In the genomic region with DNA sequence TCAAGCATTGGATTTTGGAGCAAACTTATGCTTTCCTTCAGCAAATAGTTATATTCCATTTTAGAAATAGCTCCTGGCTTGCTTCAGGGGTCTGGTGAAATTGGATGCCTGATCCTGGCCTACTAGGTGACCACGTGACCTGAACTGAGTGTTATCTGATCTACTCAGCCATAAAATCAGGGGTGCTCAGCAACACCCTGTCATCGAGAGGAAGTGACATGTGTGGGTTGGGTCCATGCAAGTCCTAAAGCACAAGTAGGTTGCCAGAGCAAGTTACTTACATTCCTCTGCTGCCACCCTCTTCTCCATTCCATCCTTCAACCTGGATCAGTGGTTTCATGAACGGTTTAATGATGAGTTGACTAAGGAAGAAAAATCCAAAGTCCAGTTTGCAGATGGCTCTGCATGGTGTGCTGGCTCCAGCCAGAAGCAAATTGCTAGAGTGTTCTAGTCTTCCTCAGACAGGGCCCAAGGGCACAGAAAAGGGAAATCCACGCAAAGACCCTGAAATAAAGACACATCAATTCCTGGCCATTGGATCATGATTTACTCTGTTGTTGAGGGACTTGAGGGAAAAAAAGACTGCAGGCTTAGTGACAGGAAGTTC, we compare ENCODE assay signal across 15 cellular contexts. TPM values are rescaled to one million over a fixed set of nuclear protein-coding genes. Genes with fewer than 3 reads are reported as not detected.
DNase-seq lines count a peak whose midpoint lies in the region; ATAC-seq and TF ChIP-seq lines count a peak whose summit lies in the region.
"Had no signal": no experiment of that assay in that cellular context is flagged by ENCODE, and none has a peak within 500 bp of the region (broad histone marks: within the 10 kb centered on the region; RNA-seq: fewer than 3 reads in every experiment).

No MANE protein-coding gene starts in this region.

- H3K27ac ChIP-seq in parathyroid adenoma, result peak overlapping the region; percentile 41
- H3K27ac ChIP-seq: spleen had no signal

- H3K4me2 ChIP-seq in Loucy (ENCODE audit: low read depth, low read length, poor library complexity, severe bottlenecking) (peak overlapping the region; percentile 73), parathyroid adenoma (ENCODE audit: low read length) (peak overlapping the region; percentile 25)

- no peaks in the 10 kb centered on the region for H3K9me3 Mint-ChIP-seq in activated T-helper 2 cell treated with anti-CD3 and anti-CD28 coated beads, Interferon-gamma antibody, Interleukin-2, Interleukin-4, amounts not matched to agents 10 μg/mL and 5 μg/mL and 100 μg/mL, durations not matched to agents 14 hours and 24 hours and 36 hours
- H3K9me3 Mint-ChIP-seq: naive thymus-derived CD4-positive, alpha-beta T cell had no signal

- H3K4me3 ChIP-seq in Loucy (ENCODE audit: low read length, poor library complexity, severe bottlenecking) (peak overlapping the region; percentile 61), parathyroid adenoma (ENCODE audit: low read depth, low read length) (no peak overlapping the region)
- H3K4me3 ChIP-seq: MG63, spleen had no signal

- H3K36me3 ChIP-seq in Loucy (ENCODE audit: insufficient read depth, low read length), result no peaks in the 10 kb centered on the region
- no peaks in the 10 kb centered on the region for H3K36me3 ChIP-seq in parathyroid adenoma (ENCODE audit: control insufficient read depth, insufficient read depth, low read length)

- H3K4me1 ChIP-seq in Loucy (ENCODE audit: insufficient read depth, low read length, poor library complexity, severe bottlenecking) (peaks cover 20% of the 10 kb centered on the region), parathyroid adenoma (peaks cover 16% of the 10 kb centered on the region)

- no peaks in the 10 kb centered on the region for H3K9me3 ChIP-seq in Loucy (ENCODE audit: insufficient read depth, low read depth, low read length)
- no peaks in the 10 kb centered on the region for H3K9me3 ChIP-seq in parathyroid adenoma (ENCODE audit: control insufficient read depth, low read length)

- intact Hi-C loops in activated T-helper 2 cell treated with anti-CD3 and anti-CD28 coated beads, Interferon-gamma antibody, Interleukin-2, Interleukin-4, amounts not matched to agents 10 μg/mL and 5 μg/mL and 100 μg/mL, durations not matched to agents 14 hours and 24 hours and 36 hours (cut with micrococcal nuclease), result no loop called here

- no peaks in the 10 kb centered on the region for H3K9me2 ChIP-seq in Loucy (replicated peaks; ENCODE audit: low read depth, low read length)

- H3K4me1 Mint-ChIP-seq in activated T-helper 2 cell treated with anti-CD3 and anti-CD28 coated beads, Interferon-gamma antibody, Interleukin-2, Interleukin-4, amounts not matched to agents 10 μg/mL and 5 μg/mL and 100 μg/mL, durations not matched to agents 14 hours and 24 hours and 36 hours (ENCODE audit: low read depth), result peaks cover 29% of the 10 kb centered on the region

- no peaks in the 10 kb centered on the region for H3F3A ChIP-seq in Loucy (ENCODE audit: low read depth)

- H3K9ac ChIP-seq in Loucy (ENCODE audit: low read depth, low read length, poor library complexity, severe bottlenecking), result peak overlapping the region; percentile 72
- H3K9ac ChIP-seq in parathyroid adenoma, result no peak overlapping the region

- peaks cover 8% of the 10 kb centered on the region for H3K36me3 Mint-ChIP-seq in activated T-helper 2 cell treated with anti-CD3 and anti-CD28 coated beads, Interferon-gamma antibody, Interleukin-2, Interleukin-4, amounts not matched to agents 10 μg/mL and 5 μg/mL and 100 μg/mL, durations not matched to agents 14 hours and 24 hours and 36 hours (ENCODE audit: low read depth)

- H3K79me2 ChIP-seq in Loucy (ENCODE audit: insufficient read depth, low read length), result peaks cover 25% of the 10 kb centered on the region
- peaks cover 14% of the 10 kb centered on the region for H3K79me2 ChIP-seq in parathyroid adenoma

- TF ChIP-seq CTCF in Loucy (conservative IDR thresholded peaks at IDR 0.05; ENCODE audit: low read length), result no peak
- no peak for TF ChIP-seq CTCF in parathyroid adenoma (IDR thresholded peaks at IDR 0.05)

- peaks cover 15% of the 10 kb centered on the region for H4K20me1 ChIP-seq in Loucy (ENCODE audit: insufficient read depth, low read length, poor library complexity, severe bottlenecking)

- H3K27me3 Mint-ChIP-seq in activated T-helper 2 cell treated with anti-CD3 and anti-CD28 coated beads, Interferon-gamma antibody, Interleukin-2, Interleukin-4, amounts not matched to agents 10 μg/mL and 5 μg/mL and 100 μg/mL, durations not matched to agents 14 hours and 24 hours and 36 hours (ENCODE audit: low read depth), result no peaks in the 10 kb centered on the region

- H2AFZ ChIP-seq in Loucy (ENCODE audit: low read length) (peak overlapping the region; percentile 85), parathyroid adenoma (peak overlapping the region; percentile 73)

- DNase-seq in NCI-H748 (lab: John Stamatoyannopoulos, UW; ENCODE audit: unreplicated experiment), result peak; percentile 10
- DNase-seq in NCI-H748 treated with DMSO at 0.1 percent for 48 hours (lab: John Stamatoyannopoulos, UW), result no peak
- peak; percentile 46 for DNase-seq in activated T-helper 2 cell treated with anti-CD3 and anti-CD28 coated beads, Interferon-gamma antibody, Interleukin-2, Interleukin-4, amounts not matched to agents 10 μg/mL and 5 μg/mL and 100 μg/mL, durations not matched to agents 14 hours and 24 hours and 36 hours (ENCODE audit: low spot score)
- DNase-seq in stimulated activated CD4-positive, alpha-beta T cell treated with anti-CD3 and anti-CD28 coated beads, Interleukin-4, amount 100 ng/mL, for 1 hour, result no peak
- DNase-seq: activated naive CD4-positive, alpha-beta T cell; islet precursor cell; MG63; SHP77; spleen had no signal

- ATAC-seq in HG03521 (IDR thresholded peaks at IDR 0.05; ENCODE audit: unreplicated experiment) (no peak), GM19397 (IDR thresholded peaks at IDR 0.05; ENCODE audit: unreplicated experiment) (no peak)
- ATAC-seq: activated CD4-positive, CD25-positive, alpha-beta regulatory T cell treated with anti-CD3 and anti-CD28 coated beads, Interleukin-2, amount 50 U/mL, for 24 hours; naive thymus-derived CD4-positive, alpha-beta T cell had no signal

- no peak overlapping the region for H3K27ac Mint-ChIP-seq in activated T-helper 2 cell treated with anti-CD3 and anti-CD28 coated beads, Interferon-gamma antibody, Interleukin-2, Interleukin-4, amounts not matched to agents 10 μg/mL and 5 μg/mL and 100 μg/mL, durations not matched to agents 14 hours and 24 hours and 36 hours

- H3K27me3 ChIP-seq in Loucy (ENCODE audit: insufficient read depth, low read length, poor library complexity, severe bottlenecking), result no peaks in the 10 kb centered on the region
- H3K27me3 ChIP-seq in parathyroid adenoma (ENCODE audit: control insufficient read depth, insufficient read depth, low read length), result no peaks in the 10 kb centered on the region
- H3K27me3 ChIP-seq: spleen had no signal

- no peak overlapping the region for H3K4me3 Mint-ChIP-seq in activated T-helper 2 cell treated with anti-CD3 and anti-CD28 coated beads, Interferon-gamma antibody, Interleukin-2, Interleukin-4, amounts not matched to agents 10 μg/mL and 5 μg/mL and 100 μg/mL, durations not matched to agents 14 hours and 24 hours and 36 hours (ENCODE audit: low read depth)

RNA-seq across cellular contexts. Expression of a gene that starts 2.8 kb away (rescaled TPM):
- 75.8 and 81.0 TPM in 2 replicates for total RNA-seq in activated T-helper 2 cell treated with anti-CD3 and anti-CD28 coated beads, Interferon-gamma antibody, Interleukin-2, Interleukin-4, amounts not matched to agents 10 μg/mL and 5 μg/mL and 100 μg/mL, durations not matched to agents 14 hours and 24 hours and 36 hours

RNA-seq across cellular contexts. Expression of a gene that starts 34.9 kb away (rescaled TPM):
- total RNA-seq in activated T-helper 2 cell treated with anti-CD3 and anti-CD28 coated beads, Interferon-gamma antibody, Interleukin-2, Interleukin-4, amounts not matched to agents 10 μg/mL and 5 μg/mL and 100 μg/mL, durations not matched to agents 14 hours and 24 hours and 36 hours, result 174 and 175 TPM in 2 replicates

RNA-seq across cellular contexts. Expression of a gene that starts 40.4 kb away (rescaled TPM):
- 138 and 144 TPM in 2 replicates for total RNA-seq in activated T-helper 2 cell treated with anti-CD3 and anti-CD28 coated beads, Interferon-gamma antibody, Interleukin-2, Interleukin-4, amounts not matched to agents 10 μg/mL and 5 μg/mL and 100 μg/mL, durations not matched to agents 14 hours and 24 hours and 36 hours

RNA-seq across cellular contexts. Expression of a gene that starts 42.8 kb away (rescaled TPM):
- total RNA-seq in activated T-helper 2 cell treated with anti-CD3 and anti-CD28 coated beads, Interferon-gamma antibody, Interleukin-2, Interleukin-4, amounts not matched to agents 10 μg/mL and 5 μg/mL and 100 μg/mL, durations not matched to agents 14 hours and 24 hours and 36 hours, result 20.9 and 22.1 TPM in 2 replicates

RNA-seq across cellular contexts. Expression of a gene that starts 47.5 kb away (rescaled TPM):
- total RNA-seq in activated T-helper 2 cell treated with anti-CD3 and anti-CD28 coated beads, Interferon-gamma antibody, Interleukin-2, Interleukin-4, amounts not matched to agents 10 μg/mL and 5 μg/mL and 100 μg/mL, durations not matched to agents 14 hours and 24 hours and 36 hours, result 3.3 and 4.9 TPM in 2 replicates

Comparison
In these comparisons a context has a peak if more than half of its experiments do, and no peak if none do; other contexts are left out.
1. DNase-seq: peak in NCI-H748 (single experiment) and activated T-helper 2 cell treated with anti-CD3 and anti-CD28 coated beads, Interferon-gamma antibody, Interleukin-2, Interleukin-4, amounts not matched to agents 10 μg/mL and 5 μg/mL and 100 μg/mL, durations not matched to agents 14 hours and 24 hours and 36 hours (single experiment); none in NCI-H748 treated with DMSO at 0.1 percent for 48 hours (single experiment) and stimulated activated CD4-positive, alpha-beta T cell treated with anti-CD3 and anti-CD28 coated beads, Interleukin-4, amount 100 ng/mL, for 1 hour (single experiment).